7 cellular contexts compared by ENCODE assay signal in the genomic region with DNA sequence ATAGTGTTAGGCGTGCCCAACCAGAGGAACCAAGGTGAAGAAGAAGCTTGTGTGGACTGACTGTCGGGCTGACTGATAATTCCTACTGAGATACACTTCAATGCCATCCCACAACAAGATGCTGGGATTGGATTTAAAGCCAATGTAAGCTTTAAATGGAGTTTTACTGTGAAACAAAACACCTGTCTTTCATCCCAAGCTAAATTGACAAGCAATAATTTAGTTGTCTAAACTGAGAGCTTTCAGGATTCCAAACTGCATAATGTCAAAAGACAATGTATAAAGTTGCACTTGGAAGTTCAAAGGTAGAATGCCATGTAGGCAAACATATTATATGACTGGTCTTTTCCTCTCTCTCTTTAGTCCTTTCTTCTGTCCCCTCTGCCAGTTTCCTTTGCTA.
"Had no signal": no experiment of that assay in that cellular context is flagged by ENCODE, and none has a peak within 500 bp of the region (broad histone marks: within the 10 kb centered on the region; RNA-seq: fewer than 3 reads in every experiment).

No MANE protein-coding gene starts in this region.

- DNase-seq: GDM1, GF-D8 had no signal

- FAIRE-seq: G401.6, GM12891, GM12892, GM18507, GM19239 had no signal
